In the genomic region with DNA sequence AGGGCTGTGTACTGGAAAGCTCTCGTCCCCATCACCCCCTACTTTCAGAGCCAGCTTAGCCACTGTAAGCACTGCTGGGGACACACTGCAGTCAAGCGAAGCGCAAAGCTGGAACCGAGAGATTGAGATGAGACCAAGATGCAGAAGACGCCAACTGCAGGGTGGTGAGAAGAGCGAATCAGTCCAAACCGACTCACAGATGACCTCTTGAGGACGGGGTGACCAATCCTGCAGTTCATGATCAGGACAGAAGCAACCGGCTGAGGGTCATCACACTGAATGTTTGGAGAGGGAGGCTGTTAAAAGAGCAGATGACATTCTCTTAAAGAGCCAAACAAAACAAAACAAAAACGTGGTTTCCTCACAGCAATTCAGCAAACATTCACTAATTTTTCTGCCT, we compare ENCODE assay signal across 10 cellular contexts. TPM values are rescaled to one million over a fixed set of nuclear protein-coding genes. Genes with fewer than 3 reads are reported as not detected.
DNase-seq lines count a peak whose midpoint lies in the region; ATAC-seq and TF ChIP-seq lines count a peak whose summit lies in the region.
"Had no signal": no experiment of that assay in that cellular context is flagged by ENCODE, and none has a peak within 500 bp of the region (broad histone marks: within the 10 kb centered on the region; RNA-seq: fewer than 3 reads in every experiment).

No MANE protein-coding gene starts in this region.

- no peaks in the 10 kb centered on the region for H3K27me3 Mint-ChIP-seq in MCF 10A (ENCODE audit: insufficient read depth, unreplicated experiment)
- H3K27me3 Mint-ChIP-seq: CD4-positive, CD25-positive, alpha-beta regulatory T cell had no signal

- CTCF ChIA-PET in MCF 10A (lab: Yijun Ruan, JAX): interaction anchor here (0.6 to 1.0 kb wide), 4 partner anchors 10 to 730 kb away, joined by 3 read pairs; no protein-coding TSS in a partner anchor

- H3K9ac ChIP-seq in liver (ENCODE audit: low read depth in 1 of 2, low read length in 2 of 2): no peak overlapping the region

- H3K27ac ChIP-seq in liver (ENCODE audit: low read depth in 1 of 2, low read length in 2 of 2): peak overlapping the region in 1 of 2 donors; percentile 46

- peaks cover 7% of the 10 kb centered on the region for H3K4me1 Mint-ChIP-seq in MCF 10A (ENCODE audit: insufficient read depth, unreplicated experiment)

- POLR2A ChIA-PET in MCF 10A (lab: Yijun Ruan, JAX): no interaction called here

- H3K4me3 ChIP-seq in liver (ENCODE audit: low read depth in 1 of 3, low read length in 3 of 3): no peak overlapping the region

- H3K36me3 ChIP-seq in liver (ENCODE audit: control insufficient read depth in 4 of 4, insufficient read depth in 3 of 4, low read depth in 1 of 4, low read length in 3 of 4): no peaks in the 10 kb centered on the region

- WGBS in liver: 24% methylated on average over 10 of the region's 10 CpGs

- intact Hi-C loops in MCF 10A (cut with micrococcal nuclease): loop anchor here (10.0 kb wide), 1 partner anchor 343 kb away; no protein-coding TSS in a partner anchor

- TF ChIP-seq CTCF in liver (IDR thresholded peaks at IDR 0.05; ENCODE audit: low read depth, low read length, missing input control) (peak; percentile 4), MCF 10A (IDR thresholded peaks at IDR 0.05; ENCODE audit: unreplicated experiment) (no peak)

- in situ Hi-C loops in Caki2 (cut with HindIII; ENCODE audit: low pct_unique_long_range_greater_than_20kb, low sequenced_read_pairs): no loop called here

- H3K27ac Mint-ChIP-seq in MCF 10A (ENCODE audit: low read depth, unreplicated experiment): no peak overlapping the region

- H3K4me3 Mint-ChIP-seq in MCF 10A (ENCODE audit: unreplicated experiment): no peak overlapping the region
- H3K4me3 Mint-ChIP-seq: CD4-positive, CD25-positive, alpha-beta regulatory T cell had no signal

- peak; percentile 74 for DNase-seq in Caki2 (ENCODE audit: low read depth)
- DNase-seq in RPMI8226: peak; percentile 33
- DNase-seq in T-helper 1 cell: no peak
- no peak for DNase-seq in MCF 10A (ENCODE audit: unreplicated experiment)
- DNase-seq: activated CD4-positive, CD25-positive, alpha-beta regulatory T cell treated with anti-CD3 and anti-CD28 coated beads, Interleukin-2, amount 50 U/mL, for 72 hours; CD4-positive, CD25-positive, alpha-beta regulatory T cell had no signal

- H3K9me3 ChIP-seq in liver (ENCODE audit: control insufficient read depth in 4 of 4, low read length in 3 of 4): no peaks in the 10 kb centered on the region

- no peaks in the 10 kb centered on the region for H3K9me3 Mint-ChIP-seq in MCF 10A (ENCODE audit: unreplicated experiment)
- H3K9me3 Mint-ChIP-seq: CD4-positive, CD25-positive, alpha-beta regulatory T cell had no signal

- H3K27me3 ChIP-seq in liver (ENCODE audit: control insufficient read depth in 4 of 4, insufficient read depth in 4 of 4, low read length in 3 of 4): no peaks in the 10 kb centered on the region

- ATAC-seq in GM21529 (IDR thresholded peaks at IDR 0.05; ENCODE audit: unreplicated experiment) (peak; percentile 78), HG02938 (IDR thresholded peaks at IDR 0.05; ENCODE audit: unreplicated experiment) (no peak), GM18873 (IDR thresholded peaks at IDR 0.05; ENCODE audit: low FRiP score, unreplicated experiment) (no peak)

- peak; percentile 9 to 45 for TF ChIP-seq RAD21 in liver (IDR thresholded peaks at IDR 0.05)

- no peaks in the 10 kb centered on the region for H3K36me3 Mint-ChIP-seq in MCF 10A (ENCODE audit: insufficient read depth, unreplicated experiment)
- H3K36me3 Mint-ChIP-seq: CD4-positive, CD25-positive, alpha-beta regulatory T cell had no signal

- BruUV-seq in MCF 10A (replicated peaks; lab: Mats Ljungman, UMichigan): no TSS peak

- H3K4me1 ChIP-seq in liver (ENCODE audit: control insufficient read depth in 4 of 4, insufficient read depth in 4 of 4, low read length in 3 of 4): peaks cover 0 to 18% (median 10%) of the 10 kb centered on the region in 4 donors

TF ChIP-seq in liver, 16 proteins besides CTCF, POLR2A, EP300 and RAD21:
- TF ChIP-seq EGR1 (IDR thresholded peaks at IDR 0.05; ENCODE audit: low read depth in 2 of 2) (no peak), RXRA (IDR thresholded peaks at IDR 0.05) (peak; percentile 81 to 88), HNF4A (conservative IDR thresholded peaks at IDR 0.05) (peak; percentile 27 to 29), NR2F2 (IDR thresholded peaks at IDR 0.05) (peak; percentile 55), SP1 (IDR thresholded peaks at IDR 0.05) (peak; percentile 52)
- TF ChIP-seq, protein P1, sequence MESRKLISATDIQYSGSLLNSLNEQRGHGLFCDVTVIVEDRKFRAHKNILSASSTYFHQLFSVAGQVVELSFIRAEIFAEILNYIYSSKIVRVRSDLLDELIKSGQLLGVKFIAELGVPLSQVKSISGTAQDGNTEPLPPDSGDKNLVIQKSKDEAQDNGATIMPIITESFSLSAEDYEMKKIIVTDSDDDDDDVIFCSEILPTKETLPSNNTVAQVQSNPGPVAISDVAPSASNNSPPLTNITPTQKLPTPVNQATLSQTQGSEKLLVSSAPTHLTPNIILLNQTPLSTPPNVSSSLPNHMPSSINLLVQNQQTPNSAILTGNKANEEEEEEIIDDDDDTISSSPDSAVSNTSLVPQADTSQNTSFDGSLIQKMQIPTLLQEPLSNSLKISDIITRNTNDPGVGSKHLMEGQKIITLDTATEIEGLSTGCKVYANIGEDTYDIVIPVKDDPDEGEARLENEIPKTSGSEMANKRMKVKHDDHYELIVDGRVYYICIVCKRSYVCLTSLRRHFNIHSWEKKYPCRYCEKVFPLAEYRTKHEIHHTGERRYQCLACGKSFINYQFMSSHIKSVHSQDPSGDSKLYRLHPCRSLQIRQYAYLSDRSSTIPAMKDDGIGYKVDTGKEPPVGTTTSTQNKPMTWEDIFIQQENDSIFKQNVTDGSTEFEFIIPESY (IDR thresholded peaks at IDR 0.05): peak; percentile 31

RNA-seq across cellular contexts. Expression of a gene that starts 8.5 kb away (rescaled TPM):
- 9.4 and 9.9 TPM in 2 replicates for total RNA-seq in Caki2 (2014; rRNA removed; shearing (Covaris generic); ENCODE audit: low replicate concordance)
- total RNA-seq in liver: 1 to 10 TPM in 1 of 2 donors, under 1 TPM in 1; 0.08 to 5.8 TPM
- polyA plus RNA-seq in liver: under 1 TPM in 1 of 2 donors, not detected in 1; 0.28 TPM
- total RNA-seq in MCF 10A (2022): 3.7 and 6.4 TPM in 2 replicates

RNA-seq across cellular contexts. Expression of a gene that starts 36.2 kb away (rescaled TPM):
- not detected in 2 replicates for total RNA-seq in Caki2 (2014; rRNA removed; shearing (Covaris generic); ENCODE audit: low replicate concordance)
- 1 to 10 TPM; 1.2 to 1.8 TPM for total RNA-seq in liver
- 1 to 10 TPM in 1 of 2 donors, under 1 TPM in 1; 0.31 to 1.1 TPM for polyA plus RNA-seq in liver
- 4.8 and 4.9 TPM in 2 replicates for total RNA-seq in MCF 10A (2022)

Comparison
In these comparisons a context has a peak if more than half of its experiments do, and no peak if none do; other contexts are left out.
1. DNase-seq: peak in Caki2 (single experiment) and RPMI8226 (single experiment); none in T-helper 1 cell (0 of 5) and MCF 10A (single experiment).